ENCODE assay signal across 1 cellular context in genomic region chr17:7916799-7917198, GRCh38.
TF ChIP-seq lines count a peak whose summit lies in the region.

No MANE protein-coding gene starts in this region.

TF ChIP-seq in H1, 55 proteins besides CTCF, POLR2A, EP300 and RAD21:
- TF ChIP-seq SP2 (IDR thresholded peaks at IDR 0.05; ENCODE audit: low read length) (no peak), CHD1 (IDR thresholded peaks at IDR 0.05; ENCODE audit: low read depth, low read length) (no peak), SP1 (IDR thresholded peaks at IDR 0.05; ENCODE audit: low read depth, low read length) (no peak), SIRT6 (IDR thresholded peaks at IDR 0.05; ENCODE audit: low read length) (no peak), TAF7 (optimal IDR thresholded peaks at IDR 0.05; ENCODE audit: borderline replicate concordance, low read depth, low read length) (no peak), RNF2 (IDR thresholded peaks at IDR 0.05; ENCODE audit: borderline replicate concordance, low read depth, low read length, missing control alignments, poor library complexity, severe bottlenecking) (no peak), CEBPB (IDR thresholded peaks at IDR 0.05; ENCODE audit: low read depth, low read length) (no peak), RFX5 (IDR thresholded peaks at IDR 0.05; ENCODE audit: borderline replicate concordance, low read depth, low read length) (no peak), TEAD4 (IDR thresholded peaks at IDR 0.05; ENCODE audit: low read depth, low read length) (no peak), FOSL1 (IDR thresholded peaks at IDR 0.05; ENCODE audit: insufficient read depth, low read depth, low read length) (no peak), SAP30 (IDR thresholded peaks at IDR 0.05; ENCODE audit: insufficient read depth, insufficient replicate concordance, low read length) (no peak), CREB1 (IDR thresholded peaks at IDR 0.05) (no peak)
